ENCODE assay signal across 8 cellular contexts in the genomic region with DNA sequence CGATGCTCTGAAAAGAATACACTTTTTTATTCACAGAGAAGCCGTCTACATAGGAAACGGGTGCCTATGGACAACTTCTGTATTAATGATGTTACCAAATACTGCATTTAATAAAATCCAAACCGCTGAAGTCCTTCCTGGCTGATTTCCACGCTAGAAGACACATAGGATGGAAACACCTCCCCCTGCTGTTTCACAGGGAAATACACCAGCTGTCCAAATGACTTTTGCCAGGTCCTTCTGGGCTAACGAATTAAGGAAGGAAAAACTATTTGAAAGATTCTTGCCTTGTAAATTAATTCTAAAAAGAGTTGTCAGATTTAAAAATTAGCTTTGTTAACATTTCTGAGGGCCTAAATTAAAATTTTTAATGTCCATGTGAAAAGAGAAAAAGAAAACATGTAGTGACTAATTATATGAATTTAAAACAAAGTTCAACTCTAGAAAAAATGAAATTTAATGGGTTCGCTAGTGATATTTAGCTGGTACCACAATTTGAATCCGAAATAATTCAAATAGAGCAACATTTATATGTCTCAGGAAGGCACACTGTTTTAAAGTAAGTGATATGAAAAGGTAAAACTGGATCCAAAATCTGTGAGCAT.
A peak's percentile ranks its signal among the peaks of the same experiment; 100 is the strongest.
DNase-seq lines count a peak whose midpoint lies in the region; ATAC-seq and TF ChIP-seq lines count a peak whose summit lies in the region.

No MANE protein-coding gene starts in this region.

- POLR2A ChIA-PET in AG04449 (lab: Yijun Ruan, JAX): interaction anchor here (0.6 to 0.9 kb wide), 2 partner anchors 40 to 45 kb away, joined by 3 read pairs; no protein-coding TSS in a partner anchor

- CTCF ChIA-PET in AG04449 (lab: Yijun Ruan, JAX): interaction anchor here (0.7 to 6.9 kb wide), 37 partner anchors 9 to 178 kb away, joined by 3 to 69 read pairs (median 4); no protein-coding TSS in a partner anchor

- H3K9me3 ChIP-seq in subcutaneous abdominal adipose tissue (ENCODE audit: control insufficient read depth in 5 of 5, low read length in 5 of 5): no peaks in the 10 kb centered on the region

- DNase-seq in AG04449 (ENCODE audit: low read depth, low spot score) (no peak), GM12865 (ENCODE audit: low read depth) (peak; percentile 61), NCI-H446 (lab: John Stamatoyannopoulos, UW) (peak; percentile 80 to 90), brain microvascular endothelial cell (peak; percentile 57), inferior parietal cortex (ENCODE audit: extremely low spot score) (peak; percentile 81), occipital lobe (lab: John Stamatoyannopoulos, UW) (no peak)

- peak overlapping the region in 1 of 5 donors; percentile 7 for H3K9ac ChIP-seq in subcutaneous abdominal adipose tissue (ENCODE audit: low read length in 5 of 5)

- H3K27ac ChIP-seq in brain microvascular endothelial cell (no peak overlapping the region), subcutaneous abdominal adipose tissue (ENCODE audit: low read depth, low read length) (peak overlapping the region; percentile 34)

- no peak overlapping the region for H3K4me3 ChIP-seq in AG04449 (ENCODE audit: low read depth, low read length)
- no peak overlapping the region for H3K4me3 ChIP-seq in GM12865 (ENCODE audit: low read depth, low read length)
- no peak overlapping the region for H3K4me3 ChIP-seq in brain microvascular endothelial cell (ENCODE audit: low read depth, low read length)
- H3K4me3 ChIP-seq in subcutaneous abdominal adipose tissue (ENCODE audit: low read depth in 1 of 5, low read length in 5 of 5): peak overlapping the region in 1 of 5 donors; percentile 6

- ATAC-seq in GM19351 (IDR thresholded peaks at IDR 0.05; ENCODE audit: unreplicated experiment): no peak

- in situ Hi-C loops in brain microvascular endothelial cell (cut with HindIII; ENCODE audit: low pct_ligation_motif_present, low sequenced_read_pairs): no loop called here

- TF ChIP-seq CTCF in AG04449 (IDR thresholded peaks at IDR 0.05; ENCODE audit: insufficient read depth, low read length, missing control alignments) (peak; percentile 75), GM12865 (IDR thresholded peaks at IDR 0.05; ENCODE audit: insufficient read depth, low read depth, low read length, missing control alignments) (peak; percentile 70), brain microvascular endothelial cell (IDR thresholded peaks at IDR 0.05; ENCODE audit: low read depth, low read length, missing control alignments) (peak; percentile 88)

- peaks cover 10 to 48% (median 33%) of the 10 kb centered on the region in 5 donors for H3K4me1 ChIP-seq in subcutaneous abdominal adipose tissue (ENCODE audit: control insufficient read depth in 5 of 5, insufficient read depth in 5 of 5, low read length in 5 of 5)

- H3K27me3 ChIP-seq in brain microvascular endothelial cell (replicated peaks): no peaks in the 10 kb centered on the region
- no peaks in the 10 kb centered on the region for H3K27me3 ChIP-seq in subcutaneous abdominal adipose tissue (ENCODE audit: control insufficient read depth in 5 of 5, insufficient read depth in 4 of 5, low read length in 5 of 5)

- no peaks in the 10 kb centered on the region for H3K36me3 ChIP-seq in brain microvascular endothelial cell (replicated peaks)
- H3K36me3 ChIP-seq in subcutaneous abdominal adipose tissue (ENCODE audit: control insufficient read depth in 5 of 5, insufficient read depth in 5 of 5, low read length in 5 of 5): no peaks in the 10 kb centered on the region

Comparison
In these comparisons a context has a peak if more than half of its experiments do, and no peak if none do; other contexts are left out.
1. DNase-seq: peak in GM12865 (single experiment), NCI-H446 (2 of 2), brain microvascular endothelial cell (single experiment) and inferior parietal cortex (single experiment); none in AG04449 (single experiment) and occipital lobe (single experiment).
2. Peak in every context shown above with its lines, with median percentiles within 50 percentile points of each other: CTCF ChIP-seq.